Comparison of ENCODE assay signal across 1 cellular context in the genomic region with DNA sequence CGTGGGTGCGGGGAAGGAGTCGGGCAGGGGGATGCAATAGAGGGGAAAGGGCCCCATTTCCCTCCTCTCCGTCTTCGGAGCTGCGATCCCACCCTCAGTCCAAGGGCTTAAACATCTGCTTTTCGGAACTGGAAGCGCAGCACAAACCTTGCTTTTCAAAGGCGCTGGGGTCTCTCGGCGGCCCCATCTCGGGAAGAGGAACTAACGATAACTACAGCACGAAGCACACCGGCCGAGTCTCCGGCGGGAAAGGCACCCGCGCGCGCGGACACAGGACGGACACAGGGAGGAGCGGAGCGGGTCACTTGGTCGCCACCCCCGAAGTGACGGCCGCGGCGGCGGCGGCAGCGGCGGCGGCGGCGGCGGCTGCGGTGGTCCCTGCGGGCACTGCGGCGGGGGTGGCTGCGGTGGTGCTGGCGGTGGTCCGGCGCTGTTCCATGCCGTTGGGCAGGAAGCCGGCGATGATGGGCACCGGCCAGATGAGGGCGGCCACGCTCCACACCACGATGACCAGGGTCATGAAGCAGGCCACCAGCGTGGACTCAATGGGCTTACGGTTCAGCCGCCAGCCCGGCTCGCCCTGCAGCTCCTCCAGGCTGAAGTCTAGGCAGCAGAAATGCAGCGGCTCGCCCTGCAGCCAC.
TF ChIP-seq lines count a peak whose summit lies in the region.

No MANE protein-coding gene starts in this region.

TF ChIP-seq in IMR-90, 13 proteins besides CTCF, POLR2A, EP300 and RAD21 (continued from another document):
- no peak for TF ChIP-seq USF2 (IDR thresholded peaks at IDR 0.05; ENCODE audit: low read depth, low read length)
- peak; percentile 37; the same call in 1 of the 2 replicates for TF ChIP-seq MAZ (IDR thresholded peaks at IDR 0.05; ENCODE audit: borderline replicate concordance, low read depth, low read length)
- no peak for TF ChIP-seq RFX5 (IDR thresholded peaks at IDR 0.05; ENCODE audit: low read depth, low read length)
- no peak for TF ChIP-seq MAFK (IDR thresholded peaks at IDR 0.05; ENCODE audit: low read depth, low read length)
- TF ChIP-seq SMC3 (IDR thresholded peaks at IDR 0.05; ENCODE audit: low read depth, low read length): peak; percentile 65
